Comparison of ENCODE assay signal across 8 cellular contexts in genomic region chr2:171921970-171922229, GRCh38. TPM values are rescaled to one million over a fixed set of nuclear protein-coding genes. Genes with fewer than 3 reads are reported as not detected.
DNase-seq lines count a peak whose midpoint lies in the region; ATAC-seq, FAIRE-seq and TF ChIP-seq lines count a peak whose summit lies in the region.

No MANE protein-coding gene starts in this region.

- POLR2A ChIA-PET in PC-3 (lab: Charles Lee; ENCODE audit: unreplicated experiment) = no interaction called here

- peaks cover 5% of the 10 kb centered on the region for H3K36me3 ChIP-seq in PC-3 (ENCODE audit: low read depth, low read length)
- no peaks in the 10 kb centered on the region for H3K36me3 ChIP-seq in rectal smooth muscle tissue (ENCODE audit: control insufficient read depth, insufficient read depth, low read length)

- peak overlapping the region; percentile 98 for H2AFZ ChIP-seq in PC-3 (ENCODE audit: low read length)

- H3K4me2 ChIP-seq in PC-3 (ENCODE audit: low read length) = peak overlapping the region; percentile 86

- H3K9me2 ChIP-seq in PC-3 (replicated peaks; ENCODE audit: low read length) = no peaks in the 10 kb centered on the region

- peak; percentile 2; the same call in 1 of the 2 replicates for ATAC-seq in PC-3

- CTCF ChIA-PET in PC-3 (lab: Charles Lee) = interaction anchor here (0.5 to 0.9 kb wide), 2 partner anchors 35 to 174 kb away, joined by 3 to 4 read pairs; no protein-coding TSS in a partner anchor

- H3F3A ChIP-seq in PC-3 (ENCODE audit: low read length, unreplicated experiment) = no peaks in the 10 kb centered on the region

- intact Hi-C loops in PC-3 (cut with micrococcal nuclease) = loop anchor here (2.0 to 5.0 kb wide), 4 partner anchors 27 to 215 kb away; partner anchors contain the start of genes DLX2 and SLC25A12

- H3K4me3 ChIP-seq in GM12865 (ENCODE audit: low read depth, low read length) = peak overlapping the region; percentile 65
- H3K4me3 ChIP-seq in PC-3 (ENCODE audit: low read length) = peak overlapping the region; percentile 86
- peak overlapping the region; percentile 67 for H3K4me3 ChIP-seq in epithelial cell of proximal tubule (ENCODE audit: low read depth, low read length)
- H3K4me3 ChIP-seq in rectal smooth muscle tissue (ENCODE audit: low read length) = peak overlapping the region; percentile 61

- H3K9me3 ChIP-seq in PC-3 (ENCODE audit: low read length) = no peaks in the 10 kb centered on the region

- H3K27me3 ChIP-seq in PC-3 (ENCODE audit: low read length) = no peaks in the 10 kb centered on the region
- H3K27me3 ChIP-seq in rectal smooth muscle tissue (ENCODE audit: control insufficient read depth, insufficient read depth, low read length) = no peaks in the 10 kb centered on the region

- H3K27ac ChIP-seq in PC-3 (ENCODE audit: low read length) (no peak overlapping the region), rectal smooth muscle tissue (ENCODE audit: low read depth, low read length) (peak overlapping the region; percentile 80)

- DNase-seq in GM12865 (ENCODE audit: low read depth) = no peak
- DNase-seq in PC-3 = no peak
- no peak for DNase-seq in epithelial cell of proximal tubule (ENCODE audit: low read depth)
- DNase-seq in erythroblast (lab: John Stamatoyannopoulos, UW) = no peak
- no peak for DNase-seq in frontal cortex (ENCODE audit: low spot score in 2 of 2)
- DNase-seq in NCI-H510A (lab: John Stamatoyannopoulos, UW) = no peak
- no peak for DNase-seq in stimulated activated naive CD4-positive, alpha-beta T cell (lab: John Stamatoyannopoulos, UW)

- no TSS peak for BruUV-seq in PC-3 (replicated peaks; lab: Mats Ljungman, UMichigan)

- H3K9ac ChIP-seq in PC-3 (ENCODE audit: low read length) (peak overlapping the region; percentile 91), rectal smooth muscle tissue (ENCODE audit: low read length) (peak overlapping the region; percentile 13)

- H4K20me1 ChIP-seq in PC-3 (ENCODE audit: low read length) = no peaks in the 10 kb centered on the region

- no peak for FAIRE-seq in frontal cortex (lab: Jason Lieb, UNC)

- TF ChIP-seq CTCF in GM12865 (IDR thresholded peaks at IDR 0.05; ENCODE audit: insufficient read depth, low read depth, low read length, missing control alignments) (no peak), PC-3 (conservative IDR thresholded peaks at IDR 0.05; ENCODE audit: low read depth, low read length) (no peak), epithelial cell of proximal tubule (conservative IDR thresholded peaks at IDR 0.05; ENCODE audit: low read depth, low read length) (no peak)

- peaks cover 19% of the 10 kb centered on the region for H3K4me1 ChIP-seq in PC-3 (ENCODE audit: insufficient read depth, low read length)
- H3K4me1 ChIP-seq in rectal smooth muscle tissue (ENCODE audit: control insufficient read depth, insufficient read depth, low read length) = peaks cover 18% of the 10 kb centered on the region

- TF ChIP-seq POLR2A in erythroblast (IDR thresholded peaks at IDR 0.05; ENCODE audit: low read length) = no peak

- peaks cover 42% of the 10 kb centered on the region for H3K79me2 ChIP-seq in PC-3 (ENCODE audit: low read length)

RNA-seq across cellular contexts. Expression of gene HAT1, which starts 0.4 kb away (rescaled TPM):
- total RNA-seq in PC-3 (2014; rRNA removed) (58.7 and 76.8 TPM in 2 replicates), epithelial cell of proximal tubule (68.9 and 71.5 TPM in 2 replicates), frontal cortex (59.9 TPM)

RNA-seq across cellular contexts. Expression of gene SLC25A12, which starts 27.9 kb away (rescaled TPM):
- total RNA-seq in PC-3 (2014; rRNA removed) (18.4 and 21.4 TPM in 2 replicates), epithelial cell of proximal tubule (8.6 and 12.4 TPM in 2 replicates), frontal cortex (66.0 TPM)
